Comparison of ENCODE assay signal across 8 cellular contexts in the genomic region with DNA sequence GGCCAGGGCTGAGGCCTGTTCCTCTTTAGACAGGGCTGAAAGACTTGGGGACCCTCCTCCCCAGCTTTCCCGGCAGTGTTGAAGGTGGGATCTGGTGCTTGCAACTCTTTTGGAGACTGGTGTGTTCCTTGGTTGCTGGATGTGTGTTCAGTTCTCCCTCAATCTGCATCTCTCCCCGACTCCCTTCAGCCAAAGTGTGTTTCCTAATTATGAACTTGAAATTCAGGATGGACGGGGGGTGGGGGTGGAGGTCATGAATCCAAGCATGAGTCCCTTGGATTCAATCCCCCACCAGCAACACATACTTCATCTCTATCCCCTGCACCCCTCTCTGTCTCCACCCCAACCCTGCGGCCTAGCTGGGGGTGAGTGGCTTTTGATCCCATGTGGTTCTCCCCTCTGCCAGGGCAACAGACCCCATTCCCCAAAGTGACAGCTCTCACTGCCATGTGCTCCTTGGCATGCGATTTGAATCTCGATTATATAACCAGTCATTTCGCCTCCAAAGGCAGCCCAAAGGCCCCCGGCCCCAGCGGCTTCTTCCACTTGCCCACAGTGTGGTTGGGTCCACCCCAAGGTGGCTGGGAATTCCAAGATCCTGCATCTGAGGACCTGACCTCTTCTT. TPM values are rescaled to one million over a fixed set of nuclear protein-coding genes. Genes with fewer than 3 reads are reported as not detected.
DNase-seq lines count a peak whose midpoint lies in the region; ATAC-seq and TF ChIP-seq lines count a peak whose summit lies in the region.

No MANE protein-coding gene starts in this region.

- peak overlapping the region; percentile 87 for H3K9ac ChIP-seq in smooth muscle cell (ENCODE audit: low read depth)

- peaks cover 8% of the 10 kb centered on the region for H3K27me3 Mint-ChIP-seq in activated naive CD8-positive, alpha-beta T cell

- H3K9me3 ChIP-seq in iPS DF 6.9 (ENCODE audit: control insufficient read depth, insufficient read depth, low read length) (no peaks in the 10 kb centered on the region), smooth muscle cell (replicated peaks; ENCODE audit: low read depth) (no peaks in the 10 kb centered on the region)

- H4K20me1 ChIP-seq in smooth muscle cell (ENCODE audit: low read depth): peaks cover 55% of the 10 kb centered on the region

- ATAC-seq in HG03469 (IDR thresholded peaks at IDR 0.05; ENCODE audit: unreplicated experiment) (no peak), GM21529 (IDR thresholded peaks at IDR 0.05; ENCODE audit: unreplicated experiment) (no peak)

- H3K4me3 ChIP-seq in HL-60 (replicated peaks; ENCODE audit: insufficient read depth, low read length) (peak overlapping the region; percentile 78), iPS DF 6.9 (ENCODE audit: low read length) (peak overlapping the region; percentile 50; the same call in 1 of the 2 replicates), smooth muscle cell (peak overlapping the region; percentile 95)

- H3K36me3 ChIP-seq in iPS DF 6.9 (ENCODE audit: control insufficient read depth, insufficient read depth, low read length) (no peaks in the 10 kb centered on the region), smooth muscle cell (ENCODE audit: low read depth) (no peaks in the 10 kb centered on the region)

- no peaks in the 10 kb centered on the region for H3K36me3 Mint-ChIP-seq in activated naive CD8-positive, alpha-beta T cell

- H3K4me1 Mint-ChIP-seq in activated naive CD8-positive, alpha-beta T cell (ENCODE audit: low read depth): peaks cover 11% of the 10 kb centered on the region

- no peaks in the 10 kb centered on the region for H3K9me3 Mint-ChIP-seq in activated naive CD8-positive, alpha-beta T cell (ENCODE audit: low read depth)

- peaks cover 52% of the 10 kb centered on the region for H3K79me2 ChIP-seq in smooth muscle cell (ENCODE audit: low read depth)

- in situ Hi-C loops in GM13976 (cut with MboI; ENCODE audit: low sequenced_read_pairs, unreplicated experiment): loop anchor here (10.0 kb wide), 2 partner anchors 55 to 225 kb away; no protein-coding TSS in a partner anchor

- DNase-seq in HL-60 (ENCODE audit: low read depth in 1 of 2, low spot score in 1 of 2) (no peak), iPS DF 6.9 (ENCODE audit: low read depth, low spot score) (no peak), smooth muscle cell (lab: John Stamatoyannopoulos, UW; ENCODE audit: unreplicated experiment) (no peak), GM13976 (ENCODE audit: low spot score) (no peak)
- no peak for DNase-seq in stimulated activated CD8-positive, alpha-beta memory T cell treated with anti-CD3 and anti-CD28 coated beads, Interleukin-4, amount 100 ng/mL, for 48 hours

- TF ChIP-seq CTCF in HL-60 (IDR thresholded peaks at IDR 0.05; ENCODE audit: insufficient read depth, low read length): no peak
- TF ChIP-seq CTCF in smooth muscle cell (IDR thresholded peaks at IDR 0.05; ENCODE audit: borderline replicate concordance, insufficient read depth, poor library complexity, severe bottlenecking): no peak
- TF ChIP-seq CTCF in GM13976 (IDR thresholded peaks at IDR 0.05; ENCODE audit: borderline replicate concordance, control extremely low read depth, extremely low read depth, insufficient read depth, missing control alignments): no peak

- H3K27ac ChIP-seq in HL-60 (replicated peaks) (peak overlapping the region; percentile 78), iPS DF 6.9 (ENCODE audit: low read length) (no peak overlapping the region), smooth muscle cell (ENCODE audit: low read depth) (peak overlapping the region; percentile 84)

- H2AFZ ChIP-seq in smooth muscle cell (ENCODE audit: low read depth): no peak overlapping the region

- H3K27ac Mint-ChIP-seq in activated naive CD8-positive, alpha-beta T cell: no peak overlapping the region

- H3K4me1 ChIP-seq in iPS DF 6.9 (ENCODE audit: control insufficient read depth, insufficient read depth, low read length) (peaks cover 19% of the 10 kb centered on the region), smooth muscle cell (ENCODE audit: low read depth) (peaks cover 26% of the 10 kb centered on the region)

- peaks cover 25% of the 10 kb centered on the region for H3F3A ChIP-seq in smooth muscle cell (ENCODE audit: low read depth)

- peak overlapping the region; percentile 95 for H3K4me2 ChIP-seq in smooth muscle cell

- no CpG with 5 or more reads among the region's 9 CpGs for WGBS in iPS DF 6.9 (ENCODE audit: insufficient coverage, insufficient read length)
- 74% methylated on average over 9 of the region's 9 CpGs for WGBS in smooth muscle cell (ENCODE audit: low lambda C conversion rate)

- peak overlapping the region; percentile 71 for H3K4me3 Mint-ChIP-seq in activated naive CD8-positive, alpha-beta T cell

- H3K27me3 ChIP-seq in HL-60 (ENCODE audit: insufficient read depth, poor library complexity, severe bottlenecking) (no peaks in the 10 kb centered on the region), iPS DF 6.9 (ENCODE audit: control insufficient read depth, insufficient read depth, low read length) (no peaks in the 10 kb centered on the region), smooth muscle cell (ENCODE audit: low read depth) (no peaks in the 10 kb centered on the region)

RNA-seq across cellular contexts. Expression of gene ARHGAP23, which starts 1.3 kb away (rescaled TPM):
- total RNA-seq in smooth muscle cell: 18.1 and 34.0 TPM in 2 replicates
- 24.9 and 30.0 TPM in 2 replicates for polyA plus RNA-seq in smooth muscle cell
